16 cellular contexts compared by ENCODE assay signal in genomic region chr13:110132178-110132975, GRCh38.
A peak's percentile ranks its signal among the peaks of the same experiment; 100 is the strongest.
DNase-seq lines count a peak whose midpoint lies in the region; ATAC-seq and TF ChIP-seq lines count a peak whose summit lies in the region.
"Had no signal": no experiment of that assay in that cellular context is flagged by ENCODE, and none has a peak within 500 bp of the region (broad histone marks: within the 10 kb centered on the region; RNA-seq: fewer than 3 reads in every experiment).

No MANE protein-coding gene starts in this region.

- peak overlapping the region; percentile 32; the same call in 1 of the 2 replicates for H2BK120ac ChIP-seq in IMR-90 (ENCODE audit: low read depth, low read length)

- H3K56ac ChIP-seq in IMR-90 (ENCODE audit: extremely low read depth, insufficient read depth, low read length) = no peak overlapping the region

- peak overlapping the region; percentile 82 for H2AFZ ChIP-seq in IMR-90 (replicated peaks; ENCODE audit: low read length, poor library complexity)
- H2AFZ ChIP-seq in neural progenitor cell (replicated peaks) = peak overlapping the region; percentile 7

- H4K5ac ChIP-seq in IMR-90 (ENCODE audit: low read depth, low read length) = no peak overlapping the region

- peak overlapping the region; percentile 56; the same call in 1 of the 3 replicates for H2BK15ac ChIP-seq in IMR-90 (ENCODE audit: low read depth, low read length)

- H3K4ac ChIP-seq in IMR-90 (ENCODE audit: low read depth, low read length) = no peak overlapping the region

- peak overlapping the region; percentile 74 for H2AK9ac ChIP-seq in IMR-90 (replicated peaks; ENCODE audit: low read depth, low read length, poor library complexity)

- H3K23ac ChIP-seq in IMR-90 (ENCODE audit: low read depth, low read length) = no peak overlapping the region

- no peaks in the 10 kb centered on the region for H3K79me1 ChIP-seq in IMR-90 (ENCODE audit: low read depth in 1 of 2, low read length in 2 of 2)

- H2BK20ac ChIP-seq in IMR-90 (ENCODE audit: low read depth, low read length) = peak overlapping the region; percentile 54; the same call in 1 of the 2 replicates

- POLR2A ChIA-PET in IMR-90 (lab: Charles Lee; ENCODE audit: unreplicated experiment) = no interaction called here

- H2AK5ac ChIP-seq in IMR-90 (ENCODE audit: low read depth, low read length) = peak overlapping the region; percentile 51; the same call in 1 of the 2 replicates

- no peak overlapping the region for H3K14ac ChIP-seq in IMR-90 (replicated peaks; ENCODE audit: low read depth, low read length)

- H3K9me3 Mint-ChIP-seq in neural progenitor cell = peaks cover 13% of the 10 kb centered on the region
- H3K9me3 Mint-ChIP-seq: activated B cell treated with CpG ODN at 0.5 μM for 24 hours; activated naive CD8-positive, alpha-beta T cell treated with anti-CD3 and anti-CD28 coated beads, Interleukin-2, amount 10 ng/mL, durations not matched to agents 7 days and 5 days had no signal

- intact Hi-C loops in IMR-90 (cut with micrococcal nuclease) = no loop called here

- H3K4me3 ChIP-seq in IMR-90 (ENCODE audit: insufficient read depth, low read depth, low read length) (no peak overlapping the region), SJCRH30 (peak overlapping the region; percentile 35), neural progenitor cell (no peak overlapping the region), suprapubic skin (no peak overlapping the region)
- H3K4me3 ChIP-seq: uterus had no signal

- peaks cover 61% of the 10 kb centered on the region for H3F3A ChIP-seq in neural progenitor cell (ENCODE audit: low read depth)

- peaks cover 4% of the 10 kb centered on the region for H3K36me3 Mint-ChIP-seq in neural progenitor cell
- H3K36me3 Mint-ChIP-seq: activated naive CD8-positive, alpha-beta T cell treated with anti-CD3 and anti-CD28 coated beads, Interleukin-2, amount 10 ng/mL, durations not matched to agents 7 days and 5 days; stimulated activated memory B cell treated with anti-CD40 and anti-IgM and Interleukin-4, amounts not matched to agents 10 μg/mL and 1 μg/mL and 100 μg/mL, for 72 hours had no signal

- TF ChIP-seq CTCF in IMR-90 (conservative IDR thresholded peaks at IDR 0.05; ENCODE audit: low read depth, low read length) (no peak), neural progenitor cell (IDR thresholded peaks at IDR 0.05) (no peak), suprapubic skin (IDR thresholded peaks at IDR 0.05) (no peak)

- H3K79me2 ChIP-seq in neural progenitor cell (ENCODE audit: low read depth) = no peaks in the 10 kb centered on the region

- H3K9me1 ChIP-seq in IMR-90 (ENCODE audit: insufficient read depth, low read length) = peaks cover 4% of the 10 kb centered on the region

- H4K91ac ChIP-seq in IMR-90 (ENCODE audit: insufficient read depth, low read depth, low read length) = no peak overlapping the region

- H3K9me3 ChIP-seq in IMR-90 (ENCODE audit: control insufficient read depth, insufficient read depth, low read length) (no peaks in the 10 kb centered on the region), SJCRH30 (replicated peaks) (no peaks in the 10 kb centered on the region), neural progenitor cell (ENCODE audit: low read depth) (no peaks in the 10 kb centered on the region), suprapubic skin (no peaks in the 10 kb centered on the region)
- H3K9me3 ChIP-seq: uterus had no signal

- peaks cover 7% of the 10 kb centered on the region for H3K4me1 ChIP-seq in IMR-90 (ENCODE audit: control insufficient read depth, insufficient read depth, low read length)
- H3K4me1 ChIP-seq in SJCRH30 = peaks cover 68% of the 10 kb centered on the region
- H3K4me1 ChIP-seq in neural progenitor cell = peaks cover 81% of the 10 kb centered on the region
- H3K4me1 ChIP-seq in suprapubic skin = peaks cover 3% of the 10 kb centered on the region
- H3K4me1 ChIP-seq: uterus had no signal

- in situ Hi-C loops in IMR-90 (cut with MboI; ENCODE audit: low sequenced_read_pairs) = no loop called here

- no peak for TF ChIP-seq EP300 in suprapubic skin (IDR thresholded peaks at IDR 0.05)

- CTCF ChIA-PET in IMR-90 (lab: Yijun Ruan, JAX) = interaction anchor here (0.5 kb wide), 1 partner anchor 17 kb away, joined by 3 read pairs; no protein-coding TSS in a partner anchor

- no peak overlapping the region for H3K4me3 Mint-ChIP-seq in neural progenitor cell
- H3K4me3 Mint-ChIP-seq: activated B cell treated with CpG ODN at 0.5 μM for 24 hours; activated naive CD8-positive, alpha-beta T cell treated with anti-CD3 and anti-CD28 coated beads, Interleukin-2, amount 10 ng/mL, durations not matched to agents 7 days and 5 days; stimulated activated memory B cell treated with anti-CD40 and anti-IgM and Interleukin-4, amounts not matched to agents 10 μg/mL and 1 μg/mL and 100 μg/mL, for 72 hours had no signal

- H3K27me3 ChIP-seq in IMR-90 (ENCODE audit: control insufficient read depth, insufficient read depth, low read length) = no peaks in the 10 kb centered on the region
- H3K27me3 ChIP-seq in SJCRH30 = no peaks in the 10 kb centered on the region
- H3K27me3 ChIP-seq in neural progenitor cell = no peaks in the 10 kb centered on the region
- H3K27me3 ChIP-seq in suprapubic skin = peaks cover 20% of the 10 kb centered on the region
- H3K27me3 ChIP-seq: uterus had no signal

- peaks cover 74% of the 10 kb centered on the region for H3K4me1 Mint-ChIP-seq in neural progenitor cell

- no peak overlapping the region for H2BK5ac ChIP-seq in IMR-90 (ENCODE audit: low read depth, low read length, poor library complexity, severe bottlenecking)

- H3K4me2 ChIP-seq in IMR-90 (ENCODE audit: low read depth, low read length) (no peak overlapping the region), neural progenitor cell (peak overlapping the region; percentile 21)

- no peak overlapping the region for H3K9ac ChIP-seq in IMR-90 (ENCODE audit: low read depth, low read length)
- H3K9ac ChIP-seq in neural progenitor cell = no peak overlapping the region

- H3K27ac Mint-ChIP-seq in neural progenitor cell = peak overlapping the region; percentile 59
- H3K27ac Mint-ChIP-seq: activated B cell treated with CpG ODN at 0.5 μM for 24 hours; activated naive CD8-positive, alpha-beta T cell treated with anti-CD3 and anti-CD28 coated beads, Interleukin-2, amount 10 ng/mL, durations not matched to agents 7 days and 5 days; stimulated activated memory B cell treated with anti-CD40 and anti-IgM and Interleukin-4, amounts not matched to agents 10 μg/mL and 1 μg/mL and 100 μg/mL, for 72 hours had no signal

- peak; percentile 51 for ATAC-seq in IMR-90 (ENCODE audit: low read depth)
- no peak for ATAC-seq in GM21515 (IDR thresholded peaks at IDR 0.05; ENCODE audit: unreplicated experiment)
- no peak for ATAC-seq in GM18870 (IDR thresholded peaks at IDR 0.05; ENCODE audit: unreplicated experiment)
- ATAC-seq: right cardiac atrium; stimulated activated memory B cell treated with anti-CD40 and anti-IgM and Interleukin-4, amounts not matched to agents 10 μg/mL and 1 μg/mL and 100 μg/mL, for 72 hours had no signal

- TF ChIP-seq RAD21 in IMR-90 (IDR thresholded peaks at IDR 0.05; ENCODE audit: low read length) = no peak

- no CpG with 5 or more reads among the region's 15 CpGs for WGBS in IMR-90 (ENCODE audit: extremely low coverage in 2 of 2, insufficient read length in 1 of 2), 2 experiments
- 67% methylated on average over 15 of the region's 15 CpGs for WGBS in suprapubic skin

- H3K18ac ChIP-seq in IMR-90 (ENCODE audit: low read depth, low read length) = no peak overlapping the region

- H4K8ac ChIP-seq in IMR-90 (ENCODE audit: low read depth in 2 of 2, low read length in 2 of 2) = peak overlapping the region in 1 of 2 experiments; percentile 45; a peak in 1 of 4 replicates

- dilution Hi-C loops in IMR-90 (cut with HindIII; ENCODE audit: low sequenced_read_pairs, unreplicated experiment) = no loop called here

- DNase-seq in DMS79 (lab: John Stamatoyannopoulos, UW) (peak; percentile 38), IMR-90 (peak; percentile 50), SJCRH30 (peak; percentile 63 to 66), neural progenitor cell (ENCODE audit: low spot score) (no peak), suprapubic skin (ENCODE audit: low spot score in 2 of 2) (no peak)
- no peak for DNase-seq in stimulated activated naive CD4-positive, alpha-beta T cell treated with Interleukin-2 at 50 U/mL for 16 hours (lab: John Stamatoyannopoulos, UW)
- DNase-seq: activated B cell treated with CpG ODN at 0.5 μM for 24 hours; activated CD8-positive, alpha-beta memory T cell treated with anti-CD3 and anti-CD28 coated beads, Interleukin-2, amount 50 U/mL, for 48 hours; activated naive CD8-positive, alpha-beta T cell treated with anti-CD3 and anti-CD28 coated beads, Interleukin-2, amount 10 ng/mL, durations not matched to agents 7 days and 5 days; KG1; NCI-H2107; uterus had no signal

- H3K27ac ChIP-seq in IMR-90 (ENCODE audit: insufficient read depth, low read length) (no peak overlapping the region), SJCRH30 (peak overlapping the region; percentile 81), neural progenitor cell (no peak overlapping the region), suprapubic skin (no peak overlapping the region)
- H3K27ac ChIP-seq: uterus had no signal

- H4K20me1 ChIP-seq in IMR-90 (ENCODE audit: insufficient read depth, low read length) (no peaks in the 10 kb centered on the region), neural progenitor cell (ENCODE audit: low read depth) (no peaks in the 10 kb centered on the region)

- TF ChIP-seq POLR2A in IMR-90 (IDR thresholded peaks at IDR 0.05; ENCODE audit: low read depth, low read length) = no peak
- TF ChIP-seq POLR2A in suprapubic skin (IDR thresholded peaks at IDR 0.05) = no peak

- H3K27me3 Mint-ChIP-seq in neural progenitor cell (ENCODE audit: insufficient read depth, low read depth) = peaks cover 15% of the 10 kb centered on the region

- H3K36me3 ChIP-seq in IMR-90 (ENCODE audit: control insufficient read depth, insufficient read depth, low read length) (no peaks in the 10 kb centered on the region), SJCRH30 (no peaks in the 10 kb centered on the region), neural progenitor cell (no peaks in the 10 kb centered on the region), suprapubic skin (no peaks in the 10 kb centered on the region)
- H3K36me3 ChIP-seq: uterus had no signal

- no TSS peak for BruUV-seq in IMR-90 (replicated peaks; lab: Mats Ljungman, UMichigan)

TF ChIP-seq in IMR-90, 13 proteins besides CTCF, POLR2A, EP300 and RAD21 (continues in another document):
- TF ChIP-seq BHLHE40 (IDR thresholded peaks at IDR 0.05; ENCODE audit: low read depth, low read length) = no peak
- no peak for TF ChIP-seq SMC3 (IDR thresholded peaks at IDR 0.05; ENCODE audit: low read depth, low read length)
- no peak for TF ChIP-seq RFX5 (IDR thresholded peaks at IDR 0.05; ENCODE audit: low read depth, low read length)
- TF ChIP-seq, protein P1, sequence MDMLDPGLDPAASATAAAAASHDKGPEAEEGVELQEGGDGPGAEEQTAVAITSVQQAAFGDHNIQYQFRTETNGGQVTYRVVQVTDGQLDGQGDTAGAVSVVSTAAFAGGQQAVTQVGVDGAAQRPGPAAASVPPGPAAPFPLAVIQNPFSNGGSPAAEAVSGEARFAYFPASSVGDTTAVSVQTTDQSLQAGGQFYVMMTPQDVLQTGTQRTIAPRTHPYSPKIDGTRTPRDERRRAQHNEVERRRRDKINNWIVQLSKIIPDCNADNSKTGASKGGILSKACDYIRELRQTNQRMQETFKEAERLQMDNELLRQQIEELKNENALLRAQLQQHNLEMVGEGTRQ (IDR thresholded peaks at IDR 0.05; ENCODE audit: low read depth, low read length) = no peak
- TF ChIP-seq RCOR1 (IDR thresholded peaks at IDR 0.05; ENCODE audit: insufficient replicate concordance, low read length) = no peak

Comparison
In these comparisons a context has a peak if more than half of its experiments do, and no peak if none do; other contexts are left out.
1. DNase-seq: peak in DMS79 (single experiment), IMR-90 (single experiment) and SJCRH30 (2 of 2); none in neural progenitor cell (single experiment), stimulated activated naive CD4-positive, alpha-beta T cell treated with Interleukin-2 at 50 U/mL for 16 hours (single experiment) and suprapubic skin (0 of 2).